Comparison of ENCODE assay signal across 1 cellular context in genomic region chr4:38967260-38968095, GRCh38.
A peak's percentile ranks its signal among the peaks of the same experiment; 100 is the strongest.
TF ChIP-seq lines count a peak whose summit lies in the region.

No MANE protein-coding gene starts in this region.

TF ChIP-seq in K562, 482 proteins besides CTCF, POLR2A, EP300 and RAD21 (continued from another document and continues in another):
- no peak for TF ChIP-seq ZBTB11 (CRISPR knock-in tag; IDR thresholded peaks at IDR 0.05)
- peak; percentile 97 for TF ChIP-seq ATF3 (IDR thresholded peaks at IDR 0.05)
- no peak for TF ChIP-seq ATF3 (CRISPR knock-in tag; conservative IDR thresholded peaks at IDR 0.05)
- no peak for TF ChIP-seq TFAM (CRISPR knock-in tag; conservative IDR thresholded peaks at IDR 0.05)
- TF ChIP-seq PML (IDR thresholded peaks at IDR 0.05; ENCODE audit: low read length) = no peak
- TF ChIP-seq TCF7L2 (IDR thresholded peaks at IDR 0.05; ENCODE audit: low read depth, low read length) = no peak
- no peak for TF ChIP-seq ZNF696 (CRISPR knock-in tag; conservative IDR thresholded peaks at IDR 0.05)
- no peak for TF ChIP-seq CREB3 (tag; conservative IDR thresholded peaks at IDR 0.05; ENCODE audit: low read depth)
- no peak for TF ChIP-seq NKRF (IDR thresholded peaks at IDR 0.05; ENCODE audit: borderline replicate concordance)
- TF ChIP-seq LARP7 (IDR thresholded peaks at IDR 0.05) = no peak
- TF ChIP-seq AFF4 (CRISPR knock-in tag; IDR thresholded peaks at IDR 0.05) = no peak
- no peak for TF ChIP-seq TEAD2 (tag; IDR thresholded peaks at IDR 0.05)
- no peak for TF ChIP-seq GTF2B (IDR thresholded peaks at IDR 0.05; ENCODE audit: extremely low read depth, insufficient read length)
- TF ChIP-seq ZNF311 (CRISPR knock-in tag; IDR thresholded peaks at IDR 0.05) = peak; percentile 49; the same call in 1 of the 2 replicates
- no peak for TF ChIP-seq PRMT5 (CRISPR knock-in tag; IDR thresholded peaks at IDR 0.05)
- no peak for TF ChIP-seq ZBTB7A (IDR thresholded peaks at IDR 0.05; ENCODE audit: borderline replicate concordance, control insufficient read depth, low read depth, low read length)
- TF ChIP-seq REST (CRISPR knock-in tag; IDR thresholded peaks at IDR 0.05; ENCODE audit: low read depth) = no peak
- no peak for TF ChIP-seq SP1 (CRISPR knock-in tag; IDR thresholded peaks at IDR 0.05)
- TF ChIP-seq ZC3H11A (IDR thresholded peaks at IDR 0.05; ENCODE audit: low read depth, low read length) = no peak
- no peak for TF ChIP-seq BCOR (IDR thresholded peaks at IDR 0.05)
- TF ChIP-seq PHF20 (IDR thresholded peaks at IDR 0.05; ENCODE audit: partially characterized antibody) = no peak
- no peak for TF ChIP-seq HNRNPL (IDR thresholded peaks at IDR 0.05; ENCODE audit: low read depth, low read length)
- TF ChIP-seq BRD4 (IDR thresholded peaks at IDR 0.05) = 0 out of 2 replicates have a peak, but pooled peaks have one; percentile 51
- TF ChIP-seq E2F4 (CRISPR knock-in tag; IDR thresholded peaks at IDR 0.05; ENCODE audit: low read depth) = no peak
- TF ChIP-seq HNRNPLL (IDR thresholded peaks at IDR 0.05; ENCODE audit: low read depth, low read length, poor library complexity, severe bottlenecking) = no peak
- TF ChIP-seq GABPA (tag; conservative IDR thresholded peaks at IDR 0.05; ENCODE audit: low read depth) = peak; percentile 36
- no peak for TF ChIP-seq MCM5 (IDR thresholded peaks at IDR 0.05; ENCODE audit: low read depth)
- peak; percentile 29; the same call in 1 of the 2 replicates for TF ChIP-seq ZNF197 (CRISPR knock-in tag; IDR thresholded peaks at IDR 0.05; ENCODE audit: low read depth)
- no peak for TF ChIP-seq ZNF699 (CRISPR knock-in tag; IDR thresholded peaks at IDR 0.05; ENCODE audit: insufficient replicate concordance)
- no peak for TF ChIP-seq GATAD2B (IDR thresholded peaks at IDR 0.05; ENCODE audit: borderline replicate concordance)
